Comparison of ENCODE assay signal across 9 cellular contexts in genomic region chrX:123830309-123830708, GRCh38. TPM values are rescaled to one million over a fixed set of nuclear protein-coding genes. Genes with fewer than 3 reads are reported as not detected.
DNase-seq lines count a peak whose midpoint lies in the region; ATAC-seq, FAIRE-seq and TF ChIP-seq lines count a peak whose summit lies in the region.
"Had no signal": no experiment of that assay in that cellular context is flagged by ENCODE, and none has a peak within 500 bp of the region (broad histone marks: within the 10 kb centered on the region; RNA-seq: fewer than 3 reads in every experiment).

No MANE protein-coding gene starts in this region.

- H3K27ac Mint-ChIP-seq in Calu3 (ENCODE audit: unreplicated experiment): no peak overlapping the region

- H3K79me2 ChIP-seq in OCI-LY1 (ENCODE audit: insufficient read depth, low read length): no peaks in the 10 kb centered on the region
- no peaks in the 10 kb centered on the region for H3K79me2 ChIP-seq in HepG2 (ENCODE audit: insufficient read depth, low read length)

- TF ChIP-seq EP300 in HepG2 (IDR thresholded peaks at IDR 0.05; ENCODE audit: low read depth in 2 of 2, low read length in 2 of 2): peak in 1 of 2 experiments; percentile 63; a peak in 1 of 4 replicates
- TF ChIP-seq EP300 in HepG2 (CRISPR knock-in tag; IDR thresholded peaks at IDR 0.05; ENCODE audit: borderline replicate concordance): peak; percentile 16; the same call in 1 of the 2 replicates

- TF ChIP-seq CTCF in Calu3 (IDR thresholded peaks at IDR 0.05; ENCODE audit: unreplicated experiment) (no peak), OCI-LY1 (IDR thresholded peaks at IDR 0.05; ENCODE audit: low read length) (no peak), HepG2 (CRISPR knock-in tag; IDR thresholded peaks at IDR 0.05) (no peak)

- BruUV-seq in Calu3 (replicated peaks; lab: Mats Ljungman, UMichigan) (no TSS peak), HepG2 (replicated peaks; lab: Mats Ljungman, UMichigan) (no TSS peak)

- H3K27me3 ChIP-seq in OCI-LY1 (ENCODE audit: insufficient read depth, low read length): no peaks in the 10 kb centered on the region
- H3K27me3 ChIP-seq in HepG2 (ENCODE audit: control insufficient read depth in 1 of 2, insufficient read depth in 2 of 2, low read length in 2 of 2): no peaks in the 10 kb centered on the region

- peaks cover 3% of the 10 kb centered on the region for H3K9me3 Mint-ChIP-seq in Calu3 (ENCODE audit: low read depth, unreplicated experiment)

- TF ChIP-seq RAD21 in HepG2 (CRISPR knock-in tag; IDR thresholded peaks at IDR 0.05): no peak

- DNase-seq in Calu3 (peak; percentile 46), HepG2 (ENCODE audit: low spot score) (peak; percentile 91), NCI-H82 (lab: John Stamatoyannopoulos, UW) (no peak), NCI-H82 treated with DMSO at 0.1 percent for 48 hours (lab: John Stamatoyannopoulos, UW; ENCODE audit: unreplicated experiment) (no peak), NCI-H1930 (lab: John Stamatoyannopoulos, UW) (no peak)

- H3K4me3 Mint-ChIP-seq in Calu3 (ENCODE audit: low read depth, unreplicated experiment): no peak overlapping the region

- H3K9me3 ChIP-seq in OCI-LY1 (ENCODE audit: low read length) (no peaks in the 10 kb centered on the region), HepG2 (ENCODE audit: low read length) (no peaks in the 10 kb centered on the region)

- H3K4me2 ChIP-seq in OCI-LY1 (ENCODE audit: low read length): 0 out of 2 replicates have a peak overlapping the region, but pooled peaks have one; percentile 8
- H3K4me2 ChIP-seq in HepG2 (ENCODE audit: low read depth, low read length): peak overlapping the region; percentile 61

- H3K4me3 ChIP-seq in OCI-LY1 (ENCODE audit: low read depth, low read length, poor library complexity, severe bottlenecking): no peak overlapping the region
- H3K4me3 ChIP-seq in HepG2 (replicated peaks in 1 of 3; ENCODE audit: insufficient read depth in 1 of 3, low read depth in 2 of 3, low read length in 3 of 3): peak overlapping the region in 1 of 3 experiments; percentile 6; a peak in 1 of 6 replicates
- H3K4me3 ChIP-seq: skin epidermis had no signal

- intact Hi-C loops in Calu3 (cut with micrococcal nuclease; ENCODE audit: unreplicated experiment) (loop anchor here (5.0 kb wide), 1 partner anchor 132 kb away; the partner anchor contains the start of gene STAG2), HepG2 (cut with micrococcal nuclease; ENCODE audit: unreplicated experiment) (no loop called here)

- no peaks in the 10 kb centered on the region for H3F3A ChIP-seq in OCI-LY1 (ENCODE audit: insufficient read depth, low read length)

- H3K9ac ChIP-seq in OCI-LY1 (ENCODE audit: low read length): no peak overlapping the region
- H3K9ac ChIP-seq in HepG2 (ENCODE audit: insufficient read depth, low read depth, low read length): peak overlapping the region; percentile 18; the same call in 1 of the 2 replicates

- no peaks in the 10 kb centered on the region for H4K20me1 ChIP-seq in OCI-LY1 (ENCODE audit: insufficient read depth, low read length)
- no peaks in the 10 kb centered on the region for H4K20me1 ChIP-seq in HepG2 (ENCODE audit: insufficient read depth, low read length)

- H3K4me1 Mint-ChIP-seq in Calu3 (ENCODE audit: low read depth, unreplicated experiment): peaks cover 52% of the 10 kb centered on the region

- H3K36me3 Mint-ChIP-seq in Calu3 (ENCODE audit: insufficient read depth, unreplicated experiment): peaks cover 10% of the 10 kb centered on the region

- H3K27ac ChIP-seq in OCI-LY1 (ENCODE audit: low read depth, low read length, poor library complexity, severe bottlenecking) (no peak overlapping the region), HepG2 (ENCODE audit: extremely low read length, insufficient read depth, low read length) (peak overlapping the region; percentile 77)
- H3K27ac ChIP-seq: skin epidermis had no signal

- POLR2A ChIA-PET in HepG2 (lab: Yijun Ruan, JAX): interaction anchor here (0.6 to 2.0 kb wide), 9 partner anchors 13 to 182 kb away, joined by 3 to 7 read pairs (median 3); partner anchors contain the start of gene XIAP

- in situ Hi-C loops in HepG2 (cut with HindIII; ENCODE audit: extremely low pct_ligation_motif_present, low pct_unique_long_range_greater_than_20kb): loop anchor here (10.0 kb wide), 1 partner anchor 144 kb away; no protein-coding TSS in a partner anchor

- WGBS in HepG2 (ENCODE audit: low lambda C conversion rate): 2% methylated on average over 6 of the region's 6 CpGs

- ATAC-seq in GM18909 (IDR thresholded peaks at IDR 0.05; ENCODE audit: poor library complexity, unreplicated experiment) (peak; percentile 89), HG03064 (IDR thresholded peaks at IDR 0.05; ENCODE audit: low read depth, unreplicated experiment) (peak; percentile 72), HepG2 (peak; percentile 94)

- no peak for TF ChIP-seq POLR2A in HepG2 (IDR thresholded peaks at IDR 0.05; ENCODE audit: insufficient read depth in 1 of 2, low read depth in 2 of 2, low read length in 2 of 2)

- FAIRE-seq in HepG2 (lab: Jason Lieb, UNC): peak; percentile 93

- H3K36me3 ChIP-seq in OCI-LY1 (ENCODE audit: insufficient read depth, low read length) (no peaks in the 10 kb centered on the region), HepG2 (replicated peaks in 1 of 2; ENCODE audit: control insufficient read depth in 1 of 2, insufficient read depth in 2 of 2, low read length in 2 of 2) (no peaks in the 10 kb centered on the region)

- CTCF ChIA-PET in Calu3 (lab: Charles Lee): no interaction called here
- CTCF ChIA-PET in HepG2 (lab: Yijun Ruan, JAX; ENCODE audit: low intra/inter-chr PET ratio, low total read pairs): no interaction called here

- H3K4me1 ChIP-seq in OCI-LY1 (ENCODE audit: insufficient read depth, low read length, severe bottlenecking): peaks cover 7% of the 10 kb centered on the region
- H3K4me1 ChIP-seq in HepG2 (ENCODE audit: insufficient read depth, low read length): peaks cover 56% of the 10 kb centered on the region

- H2AFZ ChIP-seq in OCI-LY1 (ENCODE audit: low read length) (no peak overlapping the region), HepG2 (ENCODE audit: low read length) (no peak overlapping the region)

- H3K9me2 ChIP-seq in OCI-LY1 (ENCODE audit: low read depth, low read length): no peaks in the 10 kb centered on the region

- H3K27me3 Mint-ChIP-seq in Calu3 (ENCODE audit: unreplicated experiment): no peaks in the 10 kb centered on the region

TF ChIP-seq in HepG2, 621 proteins besides CTCF, POLR2A, EP300 and RAD21 (continues in another document):
- TF ChIP-seq ZNF687 (CRISPR knock-in tag; IDR thresholded peaks at IDR 0.05) (no peak), CHD4 (IDR thresholded peaks at IDR 0.05; ENCODE audit: borderline replicate concordance, low read length) (no peak), TBX2 (CRISPR knock-in tag; IDR thresholded peaks at IDR 0.05; ENCODE audit: borderline replicate concordance) (no peak), DMAP1 (CRISPR knock-in tag; IDR thresholded peaks at IDR 0.05) (0 out of 2 replicates have a peak, but pooled peaks have one; percentile 28)

RNA-seq across cellular contexts. Expression of gene XIAP, which starts 29.5 kb away (rescaled TPM):
- 62.8 and 75.0 TPM in 2 replicates for total RNA-seq in Calu3 (2022)
- 29.5 and 53.0 TPM in 2 replicates for total RNA-seq in HepG2 (2016; rRNA removed; fragmentation: Illumina TruSeq; extraction: Trizol)
- total RNA-seq in HepG2 (2016; cell fraction: cytosol; rRNA removed; fragmentation: Illumina TruSeq; extraction: Trizol; ENCODE audit: low read depth): 6.8 and 12.3 TPM in 2 replicates
- total RNA-seq in HepG2 (2016; cell fraction: insoluble cytoplasmic fraction; rRNA removed; fragmentation: Illumina TruSeq; extraction: Trizol): 28.7 and 48.6 TPM in 2 replicates
- 13.6 and 23.0 TPM in 2 replicates for total RNA-seq in HepG2 (2016; cell fraction: membrane; rRNA removed; fragmentation: Illumina TruSeq; extraction: Trizol)
- 21.6 and 21.7 TPM in 2 replicates for total RNA-seq in HepG2 (2016; cell fraction: nucleus; rRNA removed; fragmentation: Illumina TruSeq; extraction: Trizol)
- 10.1 and 12.9 TPM in 2 replicates for polyA plus RNA-seq in HepG2 (2011; rRNA removed)
- polyA plus RNA-seq in HepG2 (2011; cell fraction: cytosol; rRNA removed): 5.9 and 6.5 TPM in 2 replicates
- 5.7 and 6.6 TPM in 2 replicates for polyA plus RNA-seq in HepG2 (2011; cell fraction: nucleus; rRNA removed)
- 8.7 and 9.1 TPM in 2 replicates for polyA plus RNA-seq in HepG2 (2012)
- polyA plus RNA-seq in HepG2 (2016; cell fraction: cytosol; fragmentation: Illumina TruSeq; extraction: Trizol; ENCODE audit: low read depth): 2.9 and 3.8 TPM in 2 replicates
- 17.7 and 18.6 TPM in 2 replicates for polyA plus RNA-seq in HepG2 (2016; cell fraction: insoluble cytoplasmic fraction; fragmentation: Illumina TruSeq; extraction: Trizol; ENCODE audit: low read depth)
- polyA plus RNA-seq in HepG2 (2016; cell fraction: membrane; fragmentation: Illumina TruSeq; extraction: Trizol; ENCODE audit: low read depth): 3.7 and 4.0 TPM in 2 replicates
- polyA plus RNA-seq in HepG2 (2016; cell fraction: nucleus; fragmentation: Illumina TruSeq; extraction: Trizol; ENCODE audit: insufficient read depth, low read depth): 18.5 and 21.5 TPM in 2 replicates
- 8.4 and 14.4 TPM in 2 replicates for polyA minus RNA-seq in HepG2 (2011; rRNA and poly(A)+ RNA removed; ENCODE audit: low replicate concordance)
- polyA minus RNA-seq in HepG2 (2011; cell fraction: cytosol; rRNA and poly(A)+ RNA removed): 13.2 and 19.9 TPM in 2 replicates
- polyA minus RNA-seq in HepG2 (2011; cell fraction: nucleus; rRNA and poly(A)+ RNA removed): 16.2 and 17.1 TPM in 2 replicates

Comparison
In these comparisons a context has a peak if more than half of its experiments do, and no peak if none do; other contexts are left out.
1. DNase-seq: peak in Calu3 (single experiment) and HepG2 (single experiment); none in NCI-H82 (single experiment), NCI-H82 treated with DMSO at 0.1 percent for 48 hours (single experiment) and NCI-H1930 (0 of 2).
2. Peak in every context shown above with its lines, with median percentiles within 50 percentile points of each other: ATAC-seq.